Comparison of ENCODE assay signal across 11 cellular contexts in genomic region chr7:19619122-19619521, GRCh38.
"Had no signal": no experiment of that assay in that cellular context is flagged by ENCODE, and none has a peak within 500 bp of the region (broad histone marks: within the 10 kb centered on the region; RNA-seq: fewer than 3 reads in every experiment).

No MANE protein-coding gene starts in this region.

- H3K27ac ChIP-seq: esophagus muscularis mucosa, gastrocnemius medialis, pancreas, tibial artery, vagina had no signal

- ATAC-seq: activated CD4-positive, CD25-positive, alpha-beta regulatory T cell treated with anti-CD3 and anti-CD28 coated beads, Interleukin-2, amount 50 U/mL, for 24 hours; gastrocnemius medialis; left ventricle myocardium superior; pancreas had no signal

- H3K36me3 ChIP-seq: esophagus muscularis mucosa, gastrocnemius medialis, pancreas, tibial artery, vagina had no signal

- DNase-seq: activated T-cell treated with anti-CD3 and anti-CD28 coated beads, Interleukin-2, amount 50 U/mL, for 1 hour; anterior cingulate cortex; gastrocnemius medialis; left ventricle myocardium superior; pancreas; retina; small intestine; tibial artery had no signal

- H3K9me3 ChIP-seq: gastrocnemius medialis, pancreas, tibial artery, vagina had no signal

- H3K27me3 ChIP-seq: esophagus muscularis mucosa, gastrocnemius medialis, pancreas, tibial artery, vagina had no signal

- H3K4me3 ChIP-seq: esophagus muscularis mucosa, gastrocnemius medialis, pancreas, tibial artery, vagina had no signal

- H3K4me1 ChIP-seq: esophagus muscularis mucosa, gastrocnemius medialis, pancreas, tibial artery, vagina had no signal
